Comparison of ENCODE assay signal across 8 cellular contexts in genomic region chr9:34127035-34127948, GRCh38. TPM values are rescaled to one million over a fixed set of nuclear protein-coding genes. Genes with fewer than 3 reads are reported as not detected.
DNase-seq lines count a peak whose midpoint lies in the region; ATAC-seq and TF ChIP-seq lines count a peak whose summit lies in the region.

No MANE protein-coding gene starts in this region.

- no peaks in the 10 kb centered on the region for H3K27me3 ChIP-seq in iPS-15b (ENCODE audit: control insufficient read depth, insufficient read depth, low read length)

- no peaks in the 10 kb centered on the region for H3K9me3 ChIP-seq in iPS-15b (ENCODE audit: control insufficient read depth, insufficient read depth, low read length)

- DNase-seq in HFFc6 (no peak), NCI-H1694 treated with DMSO at 0.1 percent for 48 hours (lab: John Stamatoyannopoulos, UW) (no peak), NCI-H2029 (lab: John Stamatoyannopoulos, UW) (no peak), NCI-H1436 (lab: John Stamatoyannopoulos, UW) (no peak)

- peaks cover 4% of the 10 kb centered on the region for H3K36me3 ChIP-seq in iPS-15b (ENCODE audit: control insufficient read depth, insufficient read depth, low read length)

- peaks cover 24% of the 10 kb centered on the region for H3K36me3 Mint-ChIP-seq in HFFc6 (ENCODE audit: low read depth)
- H3K36me3 Mint-ChIP-seq in activated T-helper 17 cell treated with anti-CD3 and anti-CD28 coated beads, Interleukin-2, amount 50 U/mL, for 72 hours (ENCODE audit: low read depth): peaks cover 34% of the 10 kb centered on the region
- H3K36me3 Mint-ChIP-seq in stimulated activated naive CD8-positive, alpha-beta T cell treated with anti-CD3 and anti-CD28 coated beads, Interleukin-15, Interleukin-2, amounts not matched to agents 100 ng/mL and 50 ng/mL, for 24 hours (ENCODE audit: low read depth): peaks cover 30% of the 10 kb centered on the region

- peak overlapping the region; percentile 100 for H3K4me3 Mint-ChIP-seq in HFFc6
- H3K4me3 Mint-ChIP-seq in activated T-helper 17 cell treated with anti-CD3 and anti-CD28 coated beads, Interleukin-2, amount 50 U/mL, for 72 hours: peak overlapping the region; percentile 95
- H3K4me3 Mint-ChIP-seq in stimulated activated naive CD8-positive, alpha-beta T cell treated with anti-CD3 and anti-CD28 coated beads, Interleukin-15, Interleukin-2, amounts not matched to agents 100 ng/mL and 50 ng/mL, for 24 hours: peak overlapping the region; percentile 98

- H3K27ac Mint-ChIP-seq in HFFc6: peak overlapping the region; percentile 99
- peak overlapping the region; percentile 86 for H3K27ac Mint-ChIP-seq in activated T-helper 17 cell treated with anti-CD3 and anti-CD28 coated beads, Interleukin-2, amount 50 U/mL, for 72 hours
- peak overlapping the region; percentile 94 for H3K27ac Mint-ChIP-seq in stimulated activated naive CD8-positive, alpha-beta T cell treated with anti-CD3 and anti-CD28 coated beads, Interleukin-15, Interleukin-2, amounts not matched to agents 100 ng/mL and 50 ng/mL, for 24 hours

- TF ChIP-seq CTCF in HFFc6 (IDR thresholded peaks at IDR 0.05): no peak

- H3K4me3 ChIP-seq in iPS-15b (ENCODE audit: low read depth, low read length): peak overlapping the region; percentile 100

- peak overlapping the region; percentile 58 for H3K9ac ChIP-seq in iPS-15b (ENCODE audit: low read depth, low read length)

- 0 out of 2 replicates have a peak, but pooled peaks cover 1% of the 10 kb centered on the region for H3K27me3 Mint-ChIP-seq in HFFc6 (ENCODE audit: insufficient read depth)
- no peaks in the 10 kb centered on the region for H3K27me3 Mint-ChIP-seq in activated T-helper 17 cell treated with anti-CD3 and anti-CD28 coated beads, Interleukin-2, amount 50 U/mL, for 72 hours
- H3K27me3 Mint-ChIP-seq in stimulated activated naive CD8-positive, alpha-beta T cell treated with anti-CD3 and anti-CD28 coated beads, Interleukin-15, Interleukin-2, amounts not matched to agents 100 ng/mL and 50 ng/mL, for 24 hours: no peaks in the 10 kb centered on the region

- no peaks in the 10 kb centered on the region for H3K9me3 Mint-ChIP-seq in HFFc6
- no peaks in the 10 kb centered on the region for H3K9me3 Mint-ChIP-seq in activated T-helper 17 cell treated with anti-CD3 and anti-CD28 coated beads, Interleukin-2, amount 50 U/mL, for 72 hours
- H3K9me3 Mint-ChIP-seq in stimulated activated naive CD8-positive, alpha-beta T cell treated with anti-CD3 and anti-CD28 coated beads, Interleukin-15, Interleukin-2, amounts not matched to agents 100 ng/mL and 50 ng/mL, for 24 hours: no peaks in the 10 kb centered on the region

- H3K4me1 Mint-ChIP-seq in HFFc6 (ENCODE audit: low read depth): peaks cover 36% of the 10 kb centered on the region
- H3K4me1 Mint-ChIP-seq in activated T-helper 17 cell treated with anti-CD3 and anti-CD28 coated beads, Interleukin-2, amount 50 U/mL, for 72 hours: peaks cover 30% of the 10 kb centered on the region
- peaks cover 36% of the 10 kb centered on the region for H3K4me1 Mint-ChIP-seq in stimulated activated naive CD8-positive, alpha-beta T cell treated with anti-CD3 and anti-CD28 coated beads, Interleukin-15, Interleukin-2, amounts not matched to agents 100 ng/mL and 50 ng/mL, for 24 hours (ENCODE audit: low read depth)

- ATAC-seq in activated T-helper 17 cell treated with anti-CD3 and anti-CD28 coated beads, Interleukin-2, amount 50 U/mL, for 72 hours (replicated peaks): no peak
- no peak for ATAC-seq in HG02763 (IDR thresholded peaks at IDR 0.05; ENCODE audit: unreplicated experiment)

- H3K4me1 ChIP-seq in iPS-15b (ENCODE audit: control insufficient read depth, insufficient read depth, low read length): peaks cover 7% of the 10 kb centered on the region

RNA-seq across cellular contexts. Expression of gene DCAF12, which starts 0.8 kb away (rescaled TPM):
- 10 to 100 TPM; 18.0 to 23.2 (median 19.1) TPM for total RNA-seq in HFFc6 (2021; fragmentation: NEBNext Ultra II Directional; extraction: Animal tissue kit (Norgen Biotek cat#: 25700))
- total RNA-seq in activated T-helper 17 cell treated with anti-CD3 and anti-CD28 coated beads, Interleukin-2, amount 50 U/mL, for 72 hours: 10 to 100 TPM; 30.4 to 36.6 TPM

RNA-seq across cellular contexts. Expression of gene UBAP1, which starts 51.6 kb away (rescaled TPM):
- 10 to 100 TPM; 36.7 to 43.9 (median 41.4) TPM for total RNA-seq in HFFc6 (2021; fragmentation: NEBNext Ultra II Directional; extraction: Animal tissue kit (Norgen Biotek cat#: 25700))
- total RNA-seq in activated T-helper 17 cell treated with anti-CD3 and anti-CD28 coated beads, Interleukin-2, amount 50 U/mL, for 72 hours: 10 to 100 TPM; 39.7 to 46.5 TPM
